In the genomic region with DNA sequence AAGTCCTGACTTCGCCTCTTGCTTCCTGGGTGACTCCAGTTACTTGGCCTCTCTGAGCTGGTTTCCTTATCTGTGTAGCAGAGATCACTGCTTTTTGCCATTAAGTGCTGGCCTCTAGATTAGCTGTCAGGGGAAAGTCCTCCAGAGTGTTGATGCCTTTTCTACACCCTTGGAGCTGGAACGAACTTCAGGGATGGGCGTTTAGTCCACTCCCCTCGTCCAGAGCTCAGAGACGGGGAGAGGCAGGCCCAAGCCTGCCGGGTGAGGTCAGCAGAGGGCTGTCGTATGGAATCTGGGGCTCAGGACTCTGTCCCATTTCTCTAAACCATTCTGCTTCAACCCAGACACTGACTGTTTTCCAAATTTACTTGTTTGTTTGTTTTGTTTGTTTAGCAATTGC, we compare ENCODE assay signal across 17 cellular contexts.
A peak's percentile ranks its signal among the peaks of the same experiment; 100 is the strongest.
DNase-seq lines count a peak whose midpoint lies in the region; ATAC-seq and TF ChIP-seq lines count a peak whose summit lies in the region.
"Had no signal": no experiment of that assay in that cellular context is flagged by ENCODE, and none has a peak within 500 bp of the region (broad histone marks: within the 10 kb centered on the region; RNA-seq: fewer than 3 reads in every experiment).

No MANE protein-coding gene starts in this region.

- peak overlapping the region; percentile 64 for H3K27ac Mint-ChIP-seq in Caco-2 (ENCODE audit: unreplicated experiment)
- no peak overlapping the region for H3K27ac Mint-ChIP-seq in natural killer cell treated with Interleukin-12 subunit alpha and Interleukin-12 subunit beta and Interleukin-15 and Interleukin-18, amount 100 ng/mL, for 72 hours
- H3K27ac Mint-ChIP-seq: activated naive CD4-positive, alpha-beta T cell treated with anti-CD3 and anti-CD28 coated beads, Interleukin-2, amount 50 U/mL, for 24 hours; stimulated activated naive CD8-positive, alpha-beta T cell treated with anti-CD3 and anti-CD28 coated beads, Interleukin-15, Interleukin-2, amounts not matched to agents 100 ng/mL and 50 ng/mL, for 24 hours had no signal

- BruUV-seq in Caco-2 (replicated peaks; lab: Mats Ljungman, UMichigan): no TSS peak

- H3K4me1 Mint-ChIP-seq in Caco-2 (ENCODE audit: low read depth, unreplicated experiment): peaks cover 19% of the 10 kb centered on the region
- peaks cover 0 to 7% of the 10 kb centered on the region in 2 donors for H3K4me1 Mint-ChIP-seq in natural killer cell treated with Interleukin-12 subunit alpha and Interleukin-12 subunit beta and Interleukin-15 and Interleukin-18, amount 100 ng/mL, for 72 hours (ENCODE audit: low read depth in 2 of 2)
- H3K4me1 Mint-ChIP-seq: naive B cell had no signal

- H3K36me3 ChIP-seq in Caco-2 (ENCODE audit: control insufficient read depth, insufficient read depth, low read length) (peaks cover 1% of the 10 kb centered on the region; the same call in 1 of the 2 replicates), mucosa of descending colon (ENCODE audit: low read depth) (no peaks in the 10 kb centered on the region), WERI-Rb-1 (peaks cover 6% of the 10 kb centered on the region)

- H3K9me3 ChIP-seq in Caco-2 (no peaks in the 10 kb centered on the region), mucosa of descending colon (no peaks in the 10 kb centered on the region), WERI-Rb-1 (ENCODE audit: severe bottlenecking) (no peaks in the 10 kb centered on the region)

- H3K4me1 ChIP-seq in Caco-2: peaks cover 22% of the 10 kb centered on the region
- peaks cover 34% of the 10 kb centered on the region for H3K4me1 ChIP-seq in mucosa of descending colon (ENCODE audit: low read depth)

- peaks cover 11% of the 10 kb centered on the region for H3K36me3 Mint-ChIP-seq in Caco-2 (ENCODE audit: insufficient read depth, unreplicated experiment)
- no peaks in the 10 kb centered on the region for H3K36me3 Mint-ChIP-seq in natural killer cell treated with Interleukin-12 subunit alpha and Interleukin-12 subunit beta and Interleukin-15 and Interleukin-18, amount 100 ng/mL, for 72 hours
- H3K36me3 Mint-ChIP-seq: activated naive CD4-positive, alpha-beta T cell treated with anti-CD3 and anti-CD28 coated beads, Interleukin-2, amount 50 U/mL, for 24 hours; CD8-positive, alpha-beta memory T cell; naive B cell had no signal

- TF ChIP-seq CTCF in Caco-2 (IDR thresholded peaks at IDR 0.05; ENCODE audit: insufficient read depth in 1 of 2, low read depth in 1 of 2, low read length in 1 of 2, severe bottlenecking in 1 of 2, unreplicated experiment in 1 of 2): no peak
- TF ChIP-seq CTCF in fibroblast of the aortic adventitia (IDR thresholded peaks at IDR 0.05; ENCODE audit: insufficient read depth, low read length): no peak
- TF ChIP-seq CTCF in mucosa of descending colon (IDR thresholded peaks at IDR 0.05): no peak
- no peak for TF ChIP-seq CTCF in WERI-Rb-1 (IDR thresholded peaks at IDR 0.05; ENCODE audit: low read depth, low read length)

- ATAC-seq in mucosa of descending colon (peak; percentile 76), GM19324 (IDR thresholded peaks at IDR 0.05; ENCODE audit: low FRiP score, unreplicated experiment) (no peak), GM19463 (IDR thresholded peaks at IDR 0.05; ENCODE audit: unreplicated experiment) (no peak)
- ATAC-seq in natural killer cell treated with Interleukin-12 subunit alpha and Interleukin-12 subunit beta and Interleukin-15 and Interleukin-18, amount 100 ng/mL, for 72 hours: no peak

- POLR2A ChIA-PET in Caco-2 (lab: Charles Lee): no interaction called here

- no peak overlapping the region for H3K4me3 ChIP-seq in Caco-2 (ENCODE audit: low read depth, low read length)
- no peak overlapping the region for H3K4me3 ChIP-seq in fibroblast of the aortic adventitia (ENCODE audit: low read depth, low read length)
- H3K4me3 ChIP-seq in mucosa of descending colon: no peak overlapping the region
- H3K4me3 ChIP-seq in WERI-Rb-1 (ENCODE audit: low read depth, low read length): no peak overlapping the region

- H3K27me3 ChIP-seq in Caco-2 (replicated peaks; ENCODE audit: control insufficient read depth, insufficient read depth, low read length) (no peaks in the 10 kb centered on the region), WERI-Rb-1 (ENCODE audit: insufficient read depth, low read depth, severe bottlenecking) (no peaks in the 10 kb centered on the region)

- H3K4me3 Mint-ChIP-seq in Caco-2 (ENCODE audit: unreplicated experiment): no peak overlapping the region
- H3K4me3 Mint-ChIP-seq in natural killer cell treated with Interleukin-12 subunit alpha and Interleukin-12 subunit beta and Interleukin-15 and Interleukin-18, amount 100 ng/mL, for 72 hours: no peak overlapping the region
- H3K4me3 Mint-ChIP-seq: activated naive CD4-positive, alpha-beta T cell treated with anti-CD3 and anti-CD28 coated beads, Interleukin-2, amount 50 U/mL, for 24 hours; CD8-positive, alpha-beta memory T cell; naive B cell; stimulated activated naive CD8-positive, alpha-beta T cell treated with anti-CD3 and anti-CD28 coated beads, Interleukin-15, Interleukin-2, amounts not matched to agents 100 ng/mL and 50 ng/mL, for 24 hours had no signal

- CTCF ChIA-PET in Caco-2 (lab: Charles Lee): interaction anchor here (1.0 kb wide), 1 partner anchor 21 kb away, joined by 4 read pairs; no protein-coding TSS in a partner anchor

- peak overlapping the region; percentile 31 for H3K27ac ChIP-seq in angular gyrus (ENCODE audit: low read depth, low read length)
- H3K27ac ChIP-seq in WERI-Rb-1: no peak overlapping the region
- H3K27ac ChIP-seq: VCaP had no signal

- DNase-seq in Caco-2 (no peak), fibroblast of the aortic adventitia (ENCODE audit: low read depth) (peak; percentile 45), mucosa of descending colon (peak in 2 of 3 donors; percentile 40 to 64), WERI-Rb-1 (no peak)
- no peak for DNase-seq in natural killer cell treated with Interleukin-12 subunit alpha and Interleukin-12 subunit beta and Interleukin-15 and Interleukin-18, amount 100 ng/mL, for 72 hours (ENCODE audit: low spot score)
- DNase-seq: activated CD8-positive, alpha-beta memory T cell treated with anti-CD3 and anti-CD28 coated beads, Interleukin-2, amount 50 U/mL, for 4 hours; CD8-positive, alpha-beta memory T cell; GDM1; naive B cell; NCI-H1092; NCI-H2227 treated with DMSO at 0.1 percent for 48 hours had no signal

- intact Hi-C loops in Caco-2 (cut with micrococcal nuclease; ENCODE audit: unreplicated experiment): loop anchor here (5.0 kb wide), 1 partner anchor 75 kb away; a partner anchor contains a TSS
- intact Hi-C loops in mucosa of descending colon (cut with DNase I, micrococcal nuclease): no loop called here

- H3K27me3 Mint-ChIP-seq in Caco-2 (ENCODE audit: insufficient read depth, unreplicated experiment): no peaks in the 10 kb centered on the region
- peaks cover 11 to 31% of the 10 kb centered on the region in 2 donors for H3K27me3 Mint-ChIP-seq in natural killer cell treated with Interleukin-12 subunit alpha and Interleukin-12 subunit beta and Interleukin-15 and Interleukin-18, amount 100 ng/mL, for 72 hours
- H3K27me3 Mint-ChIP-seq: activated naive CD4-positive, alpha-beta T cell treated with anti-CD3 and anti-CD28 coated beads, Interleukin-2, amount 50 U/mL, for 24 hours; stimulated activated naive CD8-positive, alpha-beta T cell treated with anti-CD3 and anti-CD28 coated beads, Interleukin-15, Interleukin-2, amounts not matched to agents 100 ng/mL and 50 ng/mL, for 24 hours had no signal

- H3K9me3 Mint-ChIP-seq in Caco-2 (ENCODE audit: unreplicated experiment): no peaks in the 10 kb centered on the region
- H3K9me3 Mint-ChIP-seq in natural killer cell treated with Interleukin-12 subunit alpha and Interleukin-12 subunit beta and Interleukin-15 and Interleukin-18, amount 100 ng/mL, for 72 hours: no peaks in the 10 kb centered on the region
- H3K9me3 Mint-ChIP-seq: activated naive CD4-positive, alpha-beta T cell treated with anti-CD3 and anti-CD28 coated beads, Interleukin-2, amount 50 U/mL, for 24 hours; CD8-positive, alpha-beta memory T cell; naive B cell; stimulated activated naive CD8-positive, alpha-beta T cell treated with anti-CD3 and anti-CD28 coated beads, Interleukin-15, Interleukin-2, amounts not matched to agents 100 ng/mL and 50 ng/mL, for 24 hours had no signal

Comparison
In these comparisons a context has a peak if more than half of its experiments do, and no peak if none do; other contexts are left out.
1. DNase-seq: peak in fibroblast of the aortic adventitia (single experiment) and mucosa of descending colon (2 of 3); none in Caco-2 (0 of 2), WERI-Rb-1 (single experiment) and natural killer cell treated with Interleukin-12 subunit alpha and Interleukin-12 subunit beta and Interleukin-15 and Interleukin-18, amount 100 ng/mL, for 72 hours (single experiment).